Comparison of ENCODE assay signal across 8 cellular contexts in the genomic region with DNA sequence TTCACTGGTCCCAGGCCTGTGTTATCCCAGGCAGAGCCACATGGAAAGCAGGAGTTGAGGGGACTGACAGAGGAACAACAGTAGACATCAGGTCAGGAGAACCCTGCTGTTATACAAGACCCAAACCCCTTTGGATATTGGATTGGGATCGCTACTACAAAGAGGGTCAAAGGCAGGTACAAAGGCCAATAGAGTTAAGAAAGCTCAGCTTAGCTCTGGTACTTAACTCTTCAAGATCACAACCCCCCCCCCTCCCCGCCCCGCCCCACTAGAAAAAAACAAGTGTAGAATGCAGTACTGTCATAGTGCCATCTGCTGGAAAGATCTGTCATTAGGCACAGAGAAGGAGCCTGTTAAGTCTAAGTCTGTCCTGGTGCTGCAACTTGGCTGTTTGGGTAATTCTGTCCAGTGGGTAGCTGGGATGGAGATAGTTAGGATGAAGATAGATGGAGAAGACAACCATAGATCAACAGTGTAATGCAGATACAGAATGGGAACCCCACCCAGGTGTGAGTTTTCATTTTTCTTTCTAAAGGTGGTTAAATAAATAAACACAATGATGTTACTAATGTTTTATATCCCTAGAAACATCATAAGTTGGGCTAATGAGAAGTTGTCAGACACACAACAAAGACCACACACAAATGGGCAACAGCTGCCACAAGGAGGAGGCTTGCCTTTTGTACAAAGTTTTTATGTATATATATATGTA. TPM values are rescaled to one million over a fixed set of nuclear protein-coding genes. Genes with fewer than 3 reads are reported as not detected.
DNase-seq lines count a peak whose midpoint lies in the region; ATAC-seq and TF ChIP-seq lines count a peak whose summit lies in the region.

No MANE protein-coding gene starts in this region.

- H3K4me1 Mint-ChIP-seq in MCF 10A (ENCODE audit: insufficient read depth, unreplicated experiment): peaks cover 17% of the 10 kb centered on the region
- peaks cover 0 to 11% of the 10 kb centered on the region in 2 donors for H3K4me1 Mint-ChIP-seq in immature natural killer cell
- peaks cover 17% of the 10 kb centered on the region for H3K4me1 Mint-ChIP-seq in stimulated activated effector memory CD8-positive, alpha-beta T cell treated with anti-CD3 and anti-CD28 coated beads, Interleukin-12 subunit alpha, Interleukin-12 subunit beta, amount 100 ng/mL, for 72 hours

- CTCF ChIA-PET in AG04449 (lab: Yijun Ruan, JAX) (interaction anchor here (0.6 to 12.7 kb wide), 47 partner anchors 8 to 516 kb away, joined by 3 to 164 read pairs (median 5); partner anchors contain the start of genes AJUBA, LRP10, MMP14 and PRMT5), MCF 10A (lab: Yijun Ruan, JAX) (interaction anchor here (0.5 to 7.1 kb wide), 31 partner anchors 8 to 1133 kb away, joined by 3 to 111 read pairs (median 5); partner anchors contain the start of genes ABHD4, HAUS4, LRP10 and REM2)

- POLR2A ChIA-PET in AG04449 (lab: Yijun Ruan, JAX): interaction anchor here (0.7 to 1.0 kb wide), 2 partner anchors 9 to 16 kb away, joined by 3 to 4 read pairs; no protein-coding TSS in a partner anchor
- POLR2A ChIA-PET in MCF 10A (lab: Yijun Ruan, JAX): interaction anchor here (0.8 to 5.8 kb wide), 7 partner anchors 10 to 63 kb away, joined by 4 to 29 read pairs (median 12); partner anchors contain the start of genes LRP10 and RBM23

- H3K4me3 Mint-ChIP-seq in MCF 10A (ENCODE audit: unreplicated experiment) (no peak overlapping the region), immature natural killer cell (no peak overlapping the region)
- H3K4me3 Mint-ChIP-seq in stimulated activated effector memory CD8-positive, alpha-beta T cell treated with anti-CD3 and anti-CD28 coated beads, Interleukin-12 subunit alpha, Interleukin-12 subunit beta, amount 100 ng/mL, for 72 hours: no peak overlapping the region

- no peaks in the 10 kb centered on the region for H3K27me3 Mint-ChIP-seq in MCF 10A (ENCODE audit: insufficient read depth, unreplicated experiment)
- H3K27me3 Mint-ChIP-seq in immature natural killer cell (ENCODE audit: low read depth in 3 of 3): peaks cover 0 to 4% (median 2%) of the 10 kb centered on the region in 3 donors

- H3K36me3 Mint-ChIP-seq in MCF 10A (ENCODE audit: insufficient read depth, unreplicated experiment) (peaks cover 63% of the 10 kb centered on the region), immature natural killer cell (peaks cover 27 to 50% (median 36%) of the 10 kb centered on the region in 3 donors)
- peaks cover 51% of the 10 kb centered on the region for H3K36me3 Mint-ChIP-seq in stimulated activated effector memory CD8-positive, alpha-beta T cell treated with anti-CD3 and anti-CD28 coated beads, Interleukin-12 subunit alpha, Interleukin-12 subunit beta, amount 100 ng/mL, for 72 hours

- H3K4me3 ChIP-seq in AG04449 (ENCODE audit: low read depth, low read length): no peak overlapping the region
- no peak overlapping the region for H3K4me3 ChIP-seq in GM12865 (ENCODE audit: low read depth, low read length)

- TF ChIP-seq CTCF in AG04449 (IDR thresholded peaks at IDR 0.05; ENCODE audit: insufficient read depth, low read length, missing control alignments): peak; percentile 72
- peak; percentile 59 for TF ChIP-seq CTCF in GM12865 (IDR thresholded peaks at IDR 0.05; ENCODE audit: insufficient read depth, low read depth, low read length, missing control alignments)
- TF ChIP-seq CTCF in MCF 10A (IDR thresholded peaks at IDR 0.05; ENCODE audit: unreplicated experiment): peak; percentile 59

- intact Hi-C loops in MCF 10A (cut with micrococcal nuclease): loop anchor here (1.0 to 2.0 kb wide), 5 partner anchors 28 to 343 kb away; no protein-coding TSS in a partner anchor

- ATAC-seq in stimulated activated effector memory CD8-positive, alpha-beta T cell treated with anti-CD3 and anti-CD28 coated beads, Interleukin-12 subunit alpha, Interleukin-12 subunit beta, amount 100 ng/mL, for 72 hours: peak; percentile 62

- no peak for DNase-seq in AG04449 (ENCODE audit: low read depth, low spot score)
- DNase-seq in GM12865 (ENCODE audit: low read depth): peak; percentile 82
- peak; percentile 38 for DNase-seq in LoVo (ENCODE audit: low spot score)
- peak; percentile 82 for DNase-seq in SK-MEL-5 (ENCODE audit: low read depth, low spot score)
- peak; percentile 74 for DNase-seq in MCF 10A (ENCODE audit: unreplicated experiment)
- peak; percentile 39 to 57 (median 50) for DNase-seq in immature natural killer cell
- DNase-seq in stimulated activated effector memory CD8-positive, alpha-beta T cell treated with anti-CD3 and anti-CD28 coated beads, Interleukin-12 subunit alpha, Interleukin-12 subunit beta, amount 100 ng/mL, for 72 hours (ENCODE audit: low spot score in 2 of 2): no peak
- no peak for DNase-seq in 8988T

- no peaks in the 10 kb centered on the region for H3K9me3 Mint-ChIP-seq in MCF 10A (ENCODE audit: unreplicated experiment)
- no peaks in the 10 kb centered on the region for H3K9me3 Mint-ChIP-seq in immature natural killer cell
- H3K9me3 Mint-ChIP-seq in stimulated activated effector memory CD8-positive, alpha-beta T cell treated with anti-CD3 and anti-CD28 coated beads, Interleukin-12 subunit alpha, Interleukin-12 subunit beta, amount 100 ng/mL, for 72 hours: no peaks in the 10 kb centered on the region

- H3K27ac Mint-ChIP-seq in MCF 10A (ENCODE audit: low read depth, unreplicated experiment) (no peak overlapping the region), immature natural killer cell (peak overlapping the region in 5 of 6 donors; percentile 13 to 78 (median 58))
- H3K27ac Mint-ChIP-seq in stimulated activated effector memory CD8-positive, alpha-beta T cell treated with anti-CD3 and anti-CD28 coated beads, Interleukin-12 subunit alpha, Interleukin-12 subunit beta, amount 100 ng/mL, for 72 hours: peak overlapping the region; percentile 22

- no TSS peak for BruUV-seq in MCF 10A (replicated peaks; lab: Mats Ljungman, UMichigan)

- in situ Hi-C loops in SK-MEL-5 (cut with HindIII; ENCODE audit: low pct_unique_long_range_greater_than_20kb, low sequenced_read_pairs): no loop called here

RNA-seq across cellular contexts. Expression of gene REM2, which starts 17.2 kb away (rescaled TPM):
- not detected in 2 replicates for total RNA-seq in SK-MEL-5 (2014; rRNA removed; shearing (Covaris generic))
- polyA plus RNA-seq in SK-MEL-5 (2015; cell fraction: cytosol; rRNA removed): not detected in 2 replicates
- not detected in 2 replicates for polyA plus RNA-seq in SK-MEL-5 (2015; cell fraction: nucleus; rRNA removed)
- total RNA-seq in MCF 10A (2022): 0.26 and 0.47 TPM in 2 replicates
- polyA plus RNA-seq in immature natural killer cell: under 1 TPM; 0.22 to 0.74 (median 0.66) TPM

RNA-seq across cellular contexts. Expression of gene RBM23, which starts 18.7 kb away (rescaled TPM):
- 62.7 and 63.2 TPM in 2 replicates for total RNA-seq in SK-MEL-5 (2014; rRNA removed; shearing (Covaris generic))
- 48.0 and 54.3 TPM in 2 replicates for polyA plus RNA-seq in SK-MEL-5 (2015; cell fraction: cytosol; rRNA removed)
- polyA plus RNA-seq in SK-MEL-5 (2015; cell fraction: nucleus; rRNA removed): 63.6 and 68.7 TPM in 2 replicates
- total RNA-seq in MCF 10A (2022): 57.6 and 60.6 TPM in 2 replicates
- polyA plus RNA-seq in immature natural killer cell: 10 to 100 TPM; 80.9 to 91.9 (median 85.5) TPM

RNA-seq across cellular contexts. Expression of gene LRP10, which starts 28.7 kb away (rescaled TPM):
- total RNA-seq in SK-MEL-5 (2014; rRNA removed; shearing (Covaris generic)): 31.6 and 31.9 TPM in 2 replicates
- polyA plus RNA-seq in SK-MEL-5 (2015; cell fraction: cytosol; rRNA removed): 94.4 and 118 TPM in 2 replicates
- 14.7 and 15.8 TPM in 2 replicates for polyA plus RNA-seq in SK-MEL-5 (2015; cell fraction: nucleus; rRNA removed)
- total RNA-seq in MCF 10A (2022): 71.0 and 83.1 TPM in 2 replicates
- polyA plus RNA-seq in immature natural killer cell: 100 to 1,000 TPM in 2 of 3 donors, 10 to 100 TPM in 1; 74.6 to 146 (median 136) TPM

RNA-seq across cellular contexts. Expression of gene PRMT5, which starts 28.9 kb away (rescaled TPM):
- total RNA-seq in SK-MEL-5 (2014; rRNA removed; shearing (Covaris generic)): 62.8 and 66.6 TPM in 2 replicates
- polyA plus RNA-seq in SK-MEL-5 (2015; cell fraction: cytosol; rRNA removed): 117 and 118 TPM in 2 replicates
- polyA plus RNA-seq in SK-MEL-5 (2015; cell fraction: nucleus; rRNA removed): 160 and 172 TPM in 2 replicates
- total RNA-seq in MCF 10A (2022): 175 and 201 TPM in 2 replicates
- 10 to 100 TPM; 32.9 to 34.9 (median 34.7) TPM for polyA plus RNA-seq in immature natural killer cell

RNA-seq across cellular contexts. Expression of gene HAUS4, which starts 56.6 kb away (rescaled TPM):
- 32.5 and 34.2 TPM in 2 replicates for total RNA-seq in SK-MEL-5 (2014; rRNA removed; shearing (Covaris generic))
- 31.3 and 38.9 TPM in 2 replicates for polyA plus RNA-seq in SK-MEL-5 (2015; cell fraction: cytosol; rRNA removed)
- polyA plus RNA-seq in SK-MEL-5 (2015; cell fraction: nucleus; rRNA removed): 46.6 and 59.2 TPM in 2 replicates
- total RNA-seq in MCF 10A (2022): 39.0 and 44.4 TPM in 2 replicates
- polyA plus RNA-seq in immature natural killer cell: 10 to 100 TPM; 23.0 to 26.2 (median 23.2) TPM

Comparison
In these comparisons a context has a peak if more than half of its experiments do, and no peak if none do; other contexts are left out.
1. DNase-seq: peak in GM12865 (single experiment), LoVo (single experiment), SK-MEL-5 (single experiment), MCF 10A (single experiment) and immature natural killer cell (3 of 3); none in AG04449 (single experiment), stimulated activated effector memory CD8-positive, alpha-beta T cell treated with anti-CD3 and anti-CD28 coated beads, Interleukin-12 subunit alpha, Interleukin-12 subunit beta, amount 100 ng/mL, for 72 hours (0 of 2) and 8988T (single experiment).
2. Peak in every context shown above with its lines, with median percentiles within 50 percentile points of each other: CTCF ChIP-seq.